ENCODE assay signal across 16 cellular contexts in the genomic region with DNA sequence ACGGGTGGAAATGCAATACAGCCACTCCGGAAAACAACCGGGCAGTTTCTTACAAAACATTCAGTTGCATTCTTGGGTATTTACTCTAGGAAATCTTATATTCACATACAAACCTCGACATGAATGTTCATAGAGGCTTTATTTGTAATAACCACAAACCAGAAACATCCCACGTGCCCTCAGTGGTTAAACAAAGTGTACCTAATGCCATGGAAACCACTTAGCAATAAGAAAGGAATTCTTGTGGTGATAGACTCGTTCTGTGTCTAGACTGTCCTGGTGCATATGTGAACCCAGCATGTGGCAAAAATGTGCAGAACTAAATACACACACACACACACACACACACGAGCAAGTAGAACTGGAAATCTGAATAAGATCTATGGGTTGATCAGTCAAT.
DNase-seq lines count a peak whose midpoint lies in the region; ATAC-seq and TF ChIP-seq lines count a peak whose summit lies in the region.
"Had no signal": no experiment of that assay in that cellular context is flagged by ENCODE, and none has a peak within 500 bp of the region (broad histone marks: within the 10 kb centered on the region; RNA-seq: fewer than 3 reads in every experiment).

No MANE protein-coding gene starts in this region.

- H3K79me1 ChIP-seq in trophoblast cell (ENCODE audit: low read length), result no peaks in the 10 kb centered on the region

- DNase-seq in EH (ENCODE audit: low read depth) (peak; percentile 12), PC-3 (peak; percentile 95), endodermal cell (no peak), trophoblast cell (peak; percentile 33 to 56), cardiac septum (ENCODE audit: low spot score) (no peak)
- DNase-seq in activated T-cell treated with anti-CD3 and anti-CD28 coated beads, Interleukin-2, amount 50 U/mL, for 4 hours, result no peak
- DNase-seq in natural killer cell treated with Interleukin-12 subunit alpha and Interleukin-12 subunit beta and Interleukin-15 and Interleukin-18, amount 100 ng/mL, for 72 hours (ENCODE audit: low spot score), result no peak
- DNase-seq: activated CD4-positive, alpha-beta T cell treated with anti-CD3 and anti-CD28 coated beads for 36 hours; Caco-2; gastrocnemius medialis; left ventricle myocardium superior; NCI-H446; stimulated activated naive B cell treated with anti-CD40 and anti-IgM and Interleukin-4, amounts not matched to agents 10 μg/mL and 1 μg/mL and 100 μg/mL, for 72 hours had no signal

- H4K91ac ChIP-seq in trophoblast cell (ENCODE audit: low read depth, low read length), result no peak overlapping the region

- H3K9me3 ChIP-seq in PC-3 (ENCODE audit: low read length) (no peaks in the 10 kb centered on the region), endodermal cell (ENCODE audit: control insufficient read depth, low read length) (peaks cover 20% of the 10 kb centered on the region), trophoblast cell (ENCODE audit: insufficient read depth, low read depth, low read length) (peaks cover 10% of the 10 kb centered on the region)
- H3K9me3 ChIP-seq: Caco-2, gastrocnemius medialis, neutrophil had no signal

- no peak overlapping the region for H2AK5ac ChIP-seq in trophoblast cell (ENCODE audit: low read length)

- intact Hi-C loops in PC-3 (cut with micrococcal nuclease) (loop anchor here (5.0 kb wide), 2 partner anchors 203 to 623 kb away; no protein-coding TSS in a partner anchor), cardiac septum (cut with DNase I) (no loop called here)

- H3K23ac ChIP-seq in trophoblast cell (ENCODE audit: low read length), result no peak overlapping the region

- H3K27me3 Mint-ChIP-seq in endodermal cell (ENCODE audit: insufficient read depth), result peaks cover 10% of the 10 kb centered on the region
- peaks cover 16% of the 10 kb centered on the region for H3K27me3 Mint-ChIP-seq in activated T-cell treated with anti-CD3 and anti-CD28 coated beads, Interleukin-2, amount 50 U/mL, for 4 hours (ENCODE audit: low read depth)
- peaks cover 27 to 69% of the 10 kb centered on the region in 2 donors for H3K27me3 Mint-ChIP-seq in natural killer cell treated with Interleukin-12 subunit alpha and Interleukin-12 subunit beta and Interleukin-15 and Interleukin-18, amount 100 ng/mL, for 72 hours

- WGBS in endodermal cell (ENCODE audit: insufficient coverage in 1 of 2, insufficient read length in 1 of 2), 2 experiments, result 60 to 85% methylated on average over 2 to 7 of the region's 7 CpGs
- WGBS in trophoblast cell (ENCODE audit: extremely low coverage, insufficient coverage, insufficient read length), result no CpG with 5 or more reads among the region's 7 CpGs

- TF ChIP-seq CTCF in PC-3 (conservative IDR thresholded peaks at IDR 0.05; ENCODE audit: low read depth, low read length), result no peak
- no peak for TF ChIP-seq CTCF in endodermal cell (conservative IDR thresholded peaks at IDR 0.05)

- H4K20me1 ChIP-seq in PC-3 (ENCODE audit: low read length), result no peaks in the 10 kb centered on the region

- peak overlapping the region; percentile 60 for H3K4me2 ChIP-seq in PC-3 (ENCODE audit: low read length)
- no peak overlapping the region for H3K4me2 ChIP-seq in trophoblast cell (ENCODE audit: low read length)

- CTCF ChIA-PET in PC-3 (lab: Charles Lee), result no interaction called here

- no peak overlapping the region for H2BK5ac ChIP-seq in trophoblast cell (ENCODE audit: low read depth, low read length, poor library complexity)

- H2BK12ac ChIP-seq in trophoblast cell (ENCODE audit: low read length), result no peak overlapping the region

- H3K4ac ChIP-seq in trophoblast cell (ENCODE audit: low read depth, low read length), result no peak overlapping the region

- no peaks in the 10 kb centered on the region for H3K4me1 Mint-ChIP-seq in endodermal cell
- H3K4me1 Mint-ChIP-seq in activated T-cell treated with anti-CD3 and anti-CD28 coated beads, Interleukin-2, amount 50 U/mL, for 4 hours (ENCODE audit: low read depth), result no peaks in the 10 kb centered on the region
- H3K4me1 Mint-ChIP-seq in natural killer cell treated with Interleukin-12 subunit alpha and Interleukin-12 subunit beta and Interleukin-15 and Interleukin-18, amount 100 ng/mL, for 72 hours (ENCODE audit: low read depth in 2 of 2), result no peaks in the 10 kb centered on the region
- H3K4me1 Mint-ChIP-seq: activated CD4-positive, alpha-beta T cell treated with anti-CD3 and anti-CD28 coated beads for 36 hours had no signal

- no peaks in the 10 kb centered on the region for H3K79me2 ChIP-seq in PC-3 (ENCODE audit: low read length)
- no peaks in the 10 kb centered on the region for H3K79me2 ChIP-seq in trophoblast cell (ENCODE audit: control insufficient read depth, insufficient read depth, low read length, poor library complexity)

- POLR2A ChIA-PET in PC-3 (lab: Charles Lee; ENCODE audit: unreplicated experiment), result no interaction called here

- H3K36me3 Mint-ChIP-seq in endodermal cell (ENCODE audit: low read depth), result no peaks in the 10 kb centered on the region
- H3K36me3 Mint-ChIP-seq in activated T-cell treated with anti-CD3 and anti-CD28 coated beads, Interleukin-2, amount 50 U/mL, for 4 hours (ENCODE audit: insufficient read depth), result no peaks in the 10 kb centered on the region
- no peaks in the 10 kb centered on the region for H3K36me3 Mint-ChIP-seq in natural killer cell treated with Interleukin-12 subunit alpha and Interleukin-12 subunit beta and Interleukin-15 and Interleukin-18, amount 100 ng/mL, for 72 hours
- H3K36me3 Mint-ChIP-seq: stimulated activated naive B cell treated with anti-CD40 and anti-IgM and Interleukin-4, amounts not matched to agents 10 μg/mL and 1 μg/mL and 100 μg/mL, for 72 hours had no signal

- H3K4me3 Mint-ChIP-seq in endodermal cell, result no peak overlapping the region
- H3K4me3 Mint-ChIP-seq in activated T-cell treated with anti-CD3 and anti-CD28 coated beads, Interleukin-2, amount 50 U/mL, for 4 hours, result no peak overlapping the region
- H3K4me3 Mint-ChIP-seq in natural killer cell treated with Interleukin-12 subunit alpha and Interleukin-12 subunit beta and Interleukin-15 and Interleukin-18, amount 100 ng/mL, for 72 hours, result no peak overlapping the region
- H3K4me3 Mint-ChIP-seq: activated CD4-positive, alpha-beta T cell treated with anti-CD3 and anti-CD28 coated beads for 36 hours; activated T-helper 1 cell treated with anti-CD3 and anti-CD28 coated beads, Interleukin-12 subunit alpha, Interleukin-12 subunit beta, Interleukin-2, Interleukin-4 antibody, amounts not matched to agents 30 ng/mL and 10 ng/mL and 1 ng/mL, durations not matched to agents 14 hours and 24 hours and 36 hours; stimulated activated naive B cell treated with anti-CD40 and anti-IgM and Interleukin-4, amounts not matched to agents 10 μg/mL and 1 μg/mL and 100 μg/mL, for 72 hours had no signal

- H3K14ac ChIP-seq in trophoblast cell (ENCODE audit: low read length), result no peak overlapping the region

- no peak overlapping the region for H3K27ac Mint-ChIP-seq in endodermal cell
- no peak overlapping the region for H3K27ac Mint-ChIP-seq in natural killer cell treated with Interleukin-12 subunit alpha and Interleukin-12 subunit beta and Interleukin-15 and Interleukin-18, amount 100 ng/mL, for 72 hours
- H3K27ac Mint-ChIP-seq: activated CD4-positive, alpha-beta T cell treated with anti-CD3 and anti-CD28 coated beads for 36 hours; activated T-helper 1 cell treated with anti-CD3 and anti-CD28 coated beads, Interleukin-12 subunit alpha, Interleukin-12 subunit beta, Interleukin-2, Interleukin-4 antibody, amounts not matched to agents 30 ng/mL and 10 ng/mL and 1 ng/mL, durations not matched to agents 14 hours and 24 hours and 36 hours; stimulated activated naive B cell treated with anti-CD40 and anti-IgM and Interleukin-4, amounts not matched to agents 10 μg/mL and 1 μg/mL and 100 μg/mL, for 72 hours had no signal

- H3K27me3 ChIP-seq in PC-3 (ENCODE audit: low read length), result no peaks in the 10 kb centered on the region
- no peaks in the 10 kb centered on the region for H3K27me3 ChIP-seq in endodermal cell (ENCODE audit: control insufficient read depth, insufficient read depth, low read length, poor library complexity, severe bottlenecking)
- H3K27me3 ChIP-seq in trophoblast cell (ENCODE audit: insufficient read depth, low read length), result no peaks in the 10 kb centered on the region
- H3K27me3 ChIP-seq: neutrophil had no signal

- no peak overlapping the region for H3K18ac ChIP-seq in trophoblast cell (ENCODE audit: low read length)

- ATAC-seq in PC-3 (peak; percentile 96), GM21576 (IDR thresholded peaks at IDR 0.05; ENCODE audit: unreplicated experiment) (no peak)
- no peak for ATAC-seq in activated T-cell treated with anti-CD3 and anti-CD28 coated beads, Interleukin-2, amount 50 U/mL, for 4 hours
- no peak for ATAC-seq in natural killer cell treated with Interleukin-12 subunit alpha and Interleukin-12 subunit beta and Interleukin-15 and Interleukin-18, amount 100 ng/mL, for 72 hours
- ATAC-seq: activated CD4-positive, alpha-beta T cell treated with anti-CD3 and anti-CD28 coated beads for 36 hours; gastrocnemius medialis; left ventricle myocardium superior; stimulated activated naive B cell treated with anti-CD40 and anti-IgM and Interleukin-4, amounts not matched to agents 10 μg/mL and 1 μg/mL and 100 μg/mL, for 72 hours had no signal

- H3K36me3 ChIP-seq in PC-3 (ENCODE audit: low read depth, low read length), result no peaks in the 10 kb centered on the region
- no peaks in the 10 kb centered on the region for H3K36me3 ChIP-seq in endodermal cell (ENCODE audit: control insufficient read depth, insufficient read depth, low read length)
- no peaks in the 10 kb centered on the region for H3K36me3 ChIP-seq in trophoblast cell (ENCODE audit: control insufficient read depth in 1 of 2, insufficient read depth in 2 of 2, low read length in 2 of 2)
- H3K36me3 ChIP-seq: gastrocnemius medialis, neutrophil had no signal

- H3K27ac ChIP-seq in PC-3 (ENCODE audit: low read length), result peak overlapping the region; percentile 61
- H3K27ac ChIP-seq in endodermal cell (ENCODE audit: low read depth, low read length), result peak overlapping the region; percentile 50
- H3K27ac ChIP-seq in trophoblast cell (ENCODE audit: low read depth, low read length), result no peak overlapping the region
- H3K27ac ChIP-seq: gastrocnemius medialis, neutrophil had no signal

- H2AFZ ChIP-seq in PC-3 (ENCODE audit: low read length), result no peak overlapping the region
- no peak overlapping the region for H2AFZ ChIP-seq in trophoblast cell (ENCODE audit: insufficient read depth, low read length, poor library complexity)

- peaks cover 25% of the 10 kb centered on the region for H3K4me1 ChIP-seq in PC-3 (ENCODE audit: insufficient read depth, low read length)
- no peaks in the 10 kb centered on the region for H3K4me1 ChIP-seq in endodermal cell (ENCODE audit: control insufficient read depth, insufficient read depth, low read length)
- peaks cover 0 to 5% of the 10 kb centered on the region in 2 experiments for H3K4me1 ChIP-seq in trophoblast cell (ENCODE audit: control insufficient read depth in 1 of 2, insufficient read depth in 2 of 2, low read length in 2 of 2)
- H3K4me1 ChIP-seq: Caco-2, gastrocnemius medialis had no signal

- no peak overlapping the region for H3K9ac ChIP-seq in PC-3 (ENCODE audit: low read length)
- H3K9ac ChIP-seq in endodermal cell (ENCODE audit: extremely low read depth, low read length, poor library complexity, severe bottlenecking), result no peak overlapping the region
- no peak overlapping the region for H3K9ac ChIP-seq in trophoblast cell (ENCODE audit: low read length)

- H2BK120ac ChIP-seq in trophoblast cell (ENCODE audit: insufficient read depth, low read length, poor library complexity), result no peak overlapping the region

- H3K4me3 ChIP-seq in PC-3 (ENCODE audit: low read length), result peak overlapping the region; percentile 29; the same call in 1 of the 2 replicates
- no peak overlapping the region for H3K4me3 ChIP-seq in endodermal cell (ENCODE audit: low read length)
- no peak overlapping the region for H3K4me3 ChIP-seq in trophoblast cell (ENCODE audit: low read depth, low read length)
- H3K4me3 ChIP-seq: gastrocnemius medialis had no signal

- BruUV-seq in PC-3 (replicated peaks; lab: Mats Ljungman, UMichigan), result no TSS peak

- H4K12ac ChIP-seq in trophoblast cell (ENCODE audit: low read depth, low read length), result no peak overlapping the region

- H3K9me3 Mint-ChIP-seq in endodermal cell, result peaks cover 40% of the 10 kb centered on the region
- H3K9me3 Mint-ChIP-seq in activated T-cell treated with anti-CD3 and anti-CD28 coated beads, Interleukin-2, amount 50 U/mL, for 4 hours, result no peaks in the 10 kb centered on the region
- H3K9me3 Mint-ChIP-seq in natural killer cell treated with Interleukin-12 subunit alpha and Interleukin-12 subunit beta and Interleukin-15 and Interleukin-18, amount 100 ng/mL, for 72 hours, result no peaks in the 10 kb centered on the region
- H3K9me3 Mint-ChIP-seq: activated T-helper 1 cell treated with anti-CD3 and anti-CD28 coated beads, Interleukin-12 subunit alpha, Interleukin-12 subunit beta, Interleukin-2, Interleukin-4 antibody, amounts not matched to agents 30 ng/mL and 10 ng/mL and 1 ng/mL, durations not matched to agents 14 hours and 24 hours and 36 hours had no signal

- no peaks in the 10 kb centered on the region for H3K9me2 ChIP-seq in PC-3 (replicated peaks; ENCODE audit: low read length)

- no peaks in the 10 kb centered on the region for H3F3A ChIP-seq in PC-3 (ENCODE audit: low read length, unreplicated experiment)

- H4K8ac ChIP-seq in trophoblast cell (ENCODE audit: low read depth, low read length), result no peak overlapping the region

Comparison
In these comparisons a context has a peak if more than half of its experiments do, and no peak if none do; other contexts are left out.
1. DNase-seq: peak in EH (single experiment), PC-3 (single experiment) and trophoblast cell (2 of 2); none in endodermal cell (single experiment), cardiac septum (single experiment), activated T-cell treated with anti-CD3 and anti-CD28 coated beads, Interleukin-2, amount 50 U/mL, for 4 hours (single experiment) and natural killer cell treated with Interleukin-12 subunit alpha and Interleukin-12 subunit beta and Interleukin-15 and Interleukin-18, amount 100 ng/mL, for 72 hours (single experiment).